13 cellular contexts compared by ENCODE assay signal in the genomic region with DNA sequence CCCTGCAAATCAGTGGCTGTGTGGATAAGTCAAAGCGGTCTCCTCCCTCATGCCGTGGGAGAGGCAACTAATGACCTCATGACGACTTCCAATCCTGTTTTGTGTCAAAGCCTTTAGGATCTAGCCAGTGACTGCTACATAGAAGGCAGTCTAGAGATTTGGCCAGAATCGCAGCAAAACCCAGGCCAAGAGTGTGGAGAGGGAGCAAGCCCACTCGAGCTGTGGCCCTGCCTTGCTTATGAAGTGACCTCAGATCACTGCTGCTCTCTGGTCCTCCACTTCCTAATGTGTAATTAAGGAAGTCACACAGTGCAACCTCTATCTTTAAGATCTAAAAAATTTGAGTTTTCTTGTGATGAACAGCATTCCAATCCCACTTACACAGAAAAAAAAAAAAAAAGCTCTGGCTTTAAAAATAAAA.
DNase-seq lines count a peak whose midpoint lies in the region; ATAC-seq, FAIRE-seq and TF ChIP-seq lines count a peak whose summit lies in the region.
"Had no signal": no experiment of that assay in that cellular context is flagged by ENCODE, and none has a peak within 500 bp of the region (broad histone marks: within the 10 kb centered on the region; RNA-seq: fewer than 3 reads in every experiment).

No MANE protein-coding gene starts in this region.

- no peaks in the 10 kb centered on the region for H4K20me1 ChIP-seq in osteoblast (ENCODE audit: insufficient read depth, low read length)

- no peaks in the 10 kb centered on the region for H3K9me3 Mint-ChIP-seq in T-cell
- no peaks in the 10 kb centered on the region for H3K9me3 Mint-ChIP-seq in activated naive CD4-positive, alpha-beta T cell treated with anti-CD3 and anti-CD28 coated beads, Interleukin-2, amount 10 ng/mL, durations not matched to agents 7 days and 5 days

- intact Hi-C loops in heart left ventricle (cut with DNase I) = loop anchor here in 9 of 10 donors (5.0 to 10.0 kb wide), 10 partner anchors 161 to 683 kb away; partner anchors contain the start of gene KLF6 (in 6 of the 9)

- no peak for TF ChIP-seq POLR2A in heart left ventricle (IDR thresholded peaks at IDR 0.05)

- H3K36me3 Mint-ChIP-seq in T-cell = no peaks in the 10 kb centered on the region
- peaks cover 3% of the 10 kb centered on the region for H3K36me3 Mint-ChIP-seq in activated naive CD4-positive, alpha-beta T cell treated with anti-CD3 and anti-CD28 coated beads, Interleukin-2, amount 10 ng/mL, durations not matched to agents 7 days and 5 days

- H3K27me3 Mint-ChIP-seq in T-cell = no peaks in the 10 kb centered on the region
- H3K27me3 Mint-ChIP-seq in activated naive CD4-positive, alpha-beta T cell treated with anti-CD3 and anti-CD28 coated beads, Interleukin-2, amount 10 ng/mL, durations not matched to agents 7 days and 5 days = peaks cover 7% of the 10 kb centered on the region

- peak overlapping the region; percentile 59 to 96 for H3K27ac Mint-ChIP-seq in T-cell
- H3K27ac Mint-ChIP-seq in activated naive CD4-positive, alpha-beta T cell treated with anti-CD3 and anti-CD28 coated beads, Interleukin-2, amount 10 ng/mL, durations not matched to agents 7 days and 5 days = no peak overlapping the region
- H3K27ac Mint-ChIP-seq: T-helper 2 cell treated with Interferon-gamma antibody and Interleukin-4, amounts not matched to agents 5 μg/mL and 100 μg/mL, for 36 hours had no signal

- FAIRE-seq in D721Med (lab: Jason Lieb, UNC) = no peak

- ATAC-seq in T-cell (replicated peaks in 1 of 4) = no peak
- ATAC-seq in heart left ventricle = peak in 3 of 4 donors; percentile 28 to 57 (median 57)

- H3K9me3 ChIP-seq in heart left ventricle (no peaks in the 10 kb centered on the region), osteoblast (ENCODE audit: low read depth, low read length) (no peaks in the 10 kb centered on the region)
- H3K9me3 ChIP-seq: esophagus squamous epithelium had no signal

- peak overlapping the region; percentile 26 for H2AFZ ChIP-seq in osteoblast (ENCODE audit: low read length)

- H3K4me3 ChIP-seq in heart left ventricle (no peak overlapping the region), osteoblast (ENCODE audit: insufficient read depth, low read length) (no peak overlapping the region)
- H3K4me3 ChIP-seq: esophagus squamous epithelium had no signal

- H3K36me3 ChIP-seq in heart left ventricle = no peaks in the 10 kb centered on the region
- H3K36me3 ChIP-seq in osteoblast (ENCODE audit: insufficient read depth, low read length) = no peaks in the 10 kb centered on the region
- H3K36me3 ChIP-seq: esophagus squamous epithelium had no signal

- no peaks in the 10 kb centered on the region for H3K79me2 ChIP-seq in osteoblast (ENCODE audit: insufficient read depth, low read length)

- DNase-seq in AG08395 (ENCODE audit: low spot score) (peak; percentile 31), T-cell (no peak), heart left ventricle (peak in 3 of 5 donors; percentile 43 to 55 (median 47)), osteoblast (ENCODE audit: insufficient read length, low spot score, missing footprints) (peak; percentile 27), NCI-H1694 (lab: John Stamatoyannopoulos, UW) (no peak), D721Med (ENCODE audit: insufficient read length, low spot score) (no peak), HEK293T (ENCODE audit: extremely low spot score) (no peak)
- DNase-seq in activated naive CD4-positive, alpha-beta T cell treated with anti-CD3 and anti-CD28 coated beads, Interleukin-2, amount 10 ng/mL, durations not matched to agents 7 days and 5 days = no peak
- DNase-seq: AML-193, anterior cingulate cortex, esophagus squamous epithelium, NCI-H2029 had no signal

- POLR2A ChIA-PET in T-cell (lab: Charles Lee) = interaction anchor here (0.6 to 0.7 kb wide), 2 partner anchors 9 to 12 kb away, joined by 3 to 5 read pairs; no protein-coding TSS in a partner anchor
- POLR2A ChIA-PET in HEK293T (lab: Yijun Ruan, JAX) = no interaction called here

- no peak overlapping the region for H3K4me3 Mint-ChIP-seq in T-cell
- H3K4me3 Mint-ChIP-seq in activated naive CD4-positive, alpha-beta T cell treated with anti-CD3 and anti-CD28 coated beads, Interleukin-2, amount 10 ng/mL, durations not matched to agents 7 days and 5 days = no peak overlapping the region
- H3K4me3 Mint-ChIP-seq: T-helper 2 cell treated with Interferon-gamma antibody and Interleukin-4, amounts not matched to agents 5 μg/mL and 100 μg/mL, for 36 hours had no signal

- CTCF ChIA-PET in T-cell (lab: Charles Lee) = no interaction called here
- CTCF ChIA-PET in activated naive CD4-positive, alpha-beta T cell treated with anti-CD3 and anti-CD28 coated beads, Interleukin-2, amount 10 ng/mL, durations not matched to agents 7 days and 5 days (lab: Charles Lee) = no interaction called here
- CTCF ChIA-PET in HEK293T (lab: Yijun Ruan, JAX) = no interaction called here

- TF ChIP-seq CTCF in heart left ventricle (IDR thresholded peaks at IDR 0.05) (no peak), osteoblast (IDR thresholded peaks at IDR 0.05; ENCODE audit: extremely low read depth, low read depth, low read length) (no peak), D721Med (IDR thresholded peaks at IDR 0.05; ENCODE audit: insufficient read depth, missing control alignments) (no peak)

- no peaks in the 10 kb centered on the region for H3K27me3 ChIP-seq in heart left ventricle
- H3K27me3 ChIP-seq in osteoblast (ENCODE audit: insufficient read depth, low read length) = no peaks in the 10 kb centered on the region
- H3K27me3 ChIP-seq: esophagus squamous epithelium had no signal

- H3K27ac ChIP-seq in heart left ventricle = peak overlapping the region in 10 of 12 donors; percentile 40 to 59 (median 52)
- H3K27ac ChIP-seq in osteoblast (ENCODE audit: low read depth, low read length) = peak overlapping the region; percentile 11

- 35 to 63% (median 41%) methylated on average over 5 of the region's 5 CpGs for WGBS in heart left ventricle, 4 donors

- H3K4me2 ChIP-seq in osteoblast (ENCODE audit: insufficient read depth, low read length) = peak overlapping the region; percentile 2

- H3K4me1 Mint-ChIP-seq in T-cell = peaks cover 45 to 58% (median 50%) of the 10 kb centered on the region in 3 donors
- H3K4me1 Mint-ChIP-seq in activated naive CD4-positive, alpha-beta T cell treated with anti-CD3 and anti-CD28 coated beads, Interleukin-2, amount 10 ng/mL, durations not matched to agents 7 days and 5 days = peaks cover 34% of the 10 kb centered on the region

- H3K4me1 ChIP-seq in heart left ventricle (peaks cover 0 to 56% (median 32%) of the 10 kb centered on the region in 12 donors), osteoblast (ENCODE audit: insufficient read depth, low read length) (peaks cover 22% of the 10 kb centered on the region)

TF ChIP-seq in HEK293T, 16 proteins besides CTCF, POLR2A, EP300 and RAD21:
- TF ChIP-seq FOXM1 (IDR thresholded peaks at IDR 0.05; ENCODE audit: borderline replicate concordance) = no peak
TF ChIP-seq in HEK293T: peak in this region for 0.

Comparison
In these comparisons a context has a peak if more than half of its experiments do, and no peak if none do; other contexts are left out.
1. DNase-seq: peak in AG08395 (single experiment), heart left ventricle (3 of 5) and osteoblast (single experiment); none in T-cell (0 of 34), NCI-H1694 (single experiment), activated naive CD4-positive, alpha-beta T cell treated with anti-CD3 and anti-CD28 coated beads, Interleukin-2, amount 10 ng/mL, durations not matched to agents 7 days and 5 days (single experiment), D721Med (single experiment) and HEK293T (single experiment).
2. ATAC-seq: peak in heart left ventricle (3 of 4); none in T-cell (0 of 4).